20 cellular contexts compared by ENCODE assay signal in the genomic region with DNA sequence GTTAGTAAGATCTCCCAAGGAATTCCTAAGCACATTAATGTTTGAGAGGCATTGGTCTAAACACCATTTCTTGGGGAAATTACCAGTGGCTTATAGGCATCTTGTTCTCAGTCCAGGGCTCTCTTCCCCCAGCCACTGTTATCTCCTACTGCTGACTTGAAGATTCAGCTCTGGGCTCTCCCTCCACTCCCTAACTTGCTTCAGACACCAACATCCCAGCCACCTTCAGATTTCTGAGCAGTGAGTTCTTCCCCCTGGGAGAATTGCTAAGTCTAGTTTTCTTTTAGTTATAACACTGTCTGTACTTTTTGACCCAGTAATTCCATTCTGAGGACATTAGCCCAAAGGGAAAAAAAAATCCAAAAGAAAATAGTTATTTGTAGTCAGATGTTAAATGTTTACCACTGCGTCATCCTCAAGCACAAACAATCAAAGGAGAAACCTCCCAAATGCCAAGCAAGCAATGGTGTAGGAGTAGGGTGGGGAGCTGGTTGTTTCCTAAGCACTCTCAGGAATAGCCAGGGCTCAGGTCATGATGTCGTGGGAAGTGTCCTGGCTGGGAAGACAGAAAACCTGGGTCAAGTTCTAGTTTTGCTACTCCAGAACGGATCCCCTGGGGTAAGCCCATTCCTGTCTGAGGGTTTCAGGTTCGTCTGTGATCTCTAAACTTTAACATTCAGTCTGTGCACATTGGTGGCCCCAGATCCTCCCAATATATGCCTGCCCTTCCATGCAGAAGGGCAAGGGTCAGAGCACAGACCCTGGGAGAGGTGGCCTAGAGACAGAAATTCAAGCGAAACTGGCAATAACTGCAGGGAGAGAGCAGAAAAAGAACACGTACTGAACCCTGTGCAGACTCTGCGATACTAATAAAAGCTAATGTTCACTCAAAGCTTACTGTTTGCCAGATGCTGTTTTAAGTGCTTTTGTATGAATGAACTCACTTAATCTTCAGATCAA.
DNase-seq lines count a peak whose midpoint lies in the region; ATAC-seq, FAIRE-seq and TF ChIP-seq lines count a peak whose summit lies in the region.
"Had no signal": no experiment of that assay in that cellular context is flagged by ENCODE, and none has a peak within 500 bp of the region (broad histone marks: within the 10 kb centered on the region; RNA-seq: fewer than 3 reads in every experiment).

No MANE protein-coding gene starts in this region.

- H3K9me3 Mint-ChIP-seq in nephron, result no peaks in the 10 kb centered on the region
- H3K9me3 Mint-ChIP-seq in activated naive CD8-positive, alpha-beta T cell treated with anti-CD3 and anti-CD28 coated beads, Interleukin-2, amount 50 U/mL, for 24 hours, result no peaks in the 10 kb centered on the region
- H3K9me3 Mint-ChIP-seq: effector memory CD8-positive, alpha-beta T cell had no signal

- no peaks in the 10 kb centered on the region for H3K36me3 ChIP-seq in subcutaneous abdominal adipose tissue (ENCODE audit: control insufficient read depth in 5 of 5, insufficient read depth in 5 of 5, low read length in 5 of 5)
- H3K36me3 ChIP-seq: right lobe of liver, SJSA1 had no signal

- ATAC-seq in T-helper 17 cell, result no peak
- ATAC-seq in HG03432 (IDR thresholded peaks at IDR 0.05; ENCODE audit: unreplicated experiment), result no peak
- ATAC-seq in activated naive CD8-positive, alpha-beta T cell treated with anti-CD3 and anti-CD28 coated beads, Interleukin-2, amount 50 U/mL, for 24 hours, result no peak
- ATAC-seq: effector memory CD8-positive, alpha-beta T cell; right lobe of liver had no signal

- H3K4me1 ChIP-seq in subcutaneous abdominal adipose tissue (ENCODE audit: control insufficient read depth in 5 of 5, insufficient read depth in 5 of 5, low read length in 5 of 5), result peaks cover 5 to 29% (median 24%) of the 10 kb centered on the region in 5 donors
- H3K4me1 ChIP-seq: right lobe of liver had no signal

- FAIRE-seq in endometrium (lab: Jason Lieb, UNC), result peak; percentile 97

- no peaks in the 10 kb centered on the region for H3K36me3 Mint-ChIP-seq in T-helper 17 cell (ENCODE audit: low read depth)
- H3K36me3 Mint-ChIP-seq in nephron (ENCODE audit: low read depth), result no peaks in the 10 kb centered on the region
- H3K36me3 Mint-ChIP-seq in activated naive CD8-positive, alpha-beta T cell treated with anti-CD3 and anti-CD28 coated beads, Interleukin-2, amount 50 U/mL, for 24 hours (ENCODE audit: low read depth), result no peaks in the 10 kb centered on the region

- H3K27ac Mint-ChIP-seq in T-helper 17 cell, result peak overlapping the region; percentile 9
- peak overlapping the region; percentile 21 to 82 (median 32) for H3K27ac Mint-ChIP-seq in nephron
- no peak overlapping the region for H3K27ac Mint-ChIP-seq in activated naive CD8-positive, alpha-beta T cell treated with anti-CD3 and anti-CD28 coated beads, Interleukin-2, amount 50 U/mL, for 24 hours
- H3K27ac Mint-ChIP-seq: activated T-helper 1 cell treated with anti-CD3 and anti-CD28 coated beads, Interleukin-12 subunit alpha, Interleukin-12 subunit beta, Interleukin-2, Interleukin-4 antibody, amounts not matched to agents 30 ng/mL and 10 ng/mL and 1 ng/mL, durations not matched to agents 14 hours and 24 hours and 36 hours; effector memory CD8-positive, alpha-beta T cell had no signal

- DNase-seq in T-helper 17 cell (no peak), T1000 (lab: John Stamatoyannopoulos, UW) (no peak)
- DNase-seq in effector CD4-positive, alpha-beta T cell, result no peak
- DNase-seq in activated naive CD8-positive, alpha-beta T cell treated with anti-CD3 and anti-CD28 coated beads, Interleukin-2, amount 50 U/mL, for 24 hours, result no peak
- DNase-seq: activated CD4-positive, CD25-positive, alpha-beta regulatory T cell; effector memory CD8-positive, alpha-beta T cell; H9; MV-4-11; NCI-H2029 treated with DMSO at 0.1 percent for 48 hours; NCI-H526 treated with DMSO at 0.1 percent for 48 hours; nucleus accumbens; right lobe of liver; substantia nigra had no signal

- H3K4me3 Mint-ChIP-seq in T-helper 17 cell (no peak overlapping the region), nephron (no peak overlapping the region)
- no peak overlapping the region for H3K4me3 Mint-ChIP-seq in activated naive CD8-positive, alpha-beta T cell treated with anti-CD3 and anti-CD28 coated beads, Interleukin-2, amount 50 U/mL, for 24 hours
- H3K4me3 Mint-ChIP-seq: activated T-helper 1 cell treated with anti-CD3 and anti-CD28 coated beads, Interleukin-12 subunit alpha, Interleukin-12 subunit beta, Interleukin-2, Interleukin-4 antibody, amounts not matched to agents 30 ng/mL and 10 ng/mL and 1 ng/mL, durations not matched to agents 14 hours and 24 hours and 36 hours; effector memory CD8-positive, alpha-beta T cell; H9 had no signal

- H3K9me3 ChIP-seq in T-helper 17 cell (ENCODE audit: control insufficient read depth, low read length, poor library complexity, severe bottlenecking), result peaks cover 2% of the 10 kb centered on the region
- peaks cover 0 to 3% (median 0%) of the 10 kb centered on the region in 5 donors for H3K9me3 ChIP-seq in subcutaneous abdominal adipose tissue (ENCODE audit: control insufficient read depth in 5 of 5, low read length in 5 of 5)
- H3K9me3 ChIP-seq: right lobe of liver, SJSA1 had no signal

- H3K4me1 Mint-ChIP-seq in T-helper 17 cell, result no peaks in the 10 kb centered on the region
- peaks cover 13% of the 10 kb centered on the region for H3K4me1 Mint-ChIP-seq in nephron
- no peaks in the 10 kb centered on the region for H3K4me1 Mint-ChIP-seq in activated naive CD8-positive, alpha-beta T cell treated with anti-CD3 and anti-CD28 coated beads, Interleukin-2, amount 50 U/mL, for 24 hours

- H3K27me3 Mint-ChIP-seq in T-helper 17 cell, result peaks cover 5% of the 10 kb centered on the region
- no peaks in the 10 kb centered on the region for H3K27me3 Mint-ChIP-seq in nephron (ENCODE audit: low read depth)
- H3K27me3 Mint-ChIP-seq in activated naive CD8-positive, alpha-beta T cell treated with anti-CD3 and anti-CD28 coated beads, Interleukin-2, amount 50 U/mL, for 24 hours, result no peaks in the 10 kb centered on the region
- H3K27me3 Mint-ChIP-seq: effector memory CD8-positive, alpha-beta T cell had no signal

- peak overlapping the region in 1 of 5 donors; percentile 20 for H3K4me3 ChIP-seq in subcutaneous abdominal adipose tissue (ENCODE audit: low read depth in 1 of 5, low read length in 5 of 5)
- H3K4me3 ChIP-seq: right lobe of liver, SJSA1 had no signal

- peak overlapping the region in 3 of 5 donors; percentile 42 to 78 (median 43) for H3K9ac ChIP-seq in subcutaneous abdominal adipose tissue (ENCODE audit: low read length in 5 of 5)

- no peaks in the 10 kb centered on the region for H3K27me3 ChIP-seq in subcutaneous abdominal adipose tissue (ENCODE audit: control insufficient read depth in 5 of 5, insufficient read depth in 4 of 5, low read length in 5 of 5)
- H3K27me3 ChIP-seq: right lobe of liver, SJSA1 had no signal

- H3K27ac ChIP-seq in subcutaneous abdominal adipose tissue (ENCODE audit: low read depth, low read length), result peak overlapping the region; percentile 82
- H3K27ac ChIP-seq: HL-60, right lobe of liver, SJSA1 had no signal

- TF ChIP-seq CTCF in nephron (IDR thresholded peaks at IDR 0.05; ENCODE audit: unreplicated experiment in 3 of 3), result no peak
